ENCODE assay signal across 13 cellular contexts in the genomic region with DNA sequence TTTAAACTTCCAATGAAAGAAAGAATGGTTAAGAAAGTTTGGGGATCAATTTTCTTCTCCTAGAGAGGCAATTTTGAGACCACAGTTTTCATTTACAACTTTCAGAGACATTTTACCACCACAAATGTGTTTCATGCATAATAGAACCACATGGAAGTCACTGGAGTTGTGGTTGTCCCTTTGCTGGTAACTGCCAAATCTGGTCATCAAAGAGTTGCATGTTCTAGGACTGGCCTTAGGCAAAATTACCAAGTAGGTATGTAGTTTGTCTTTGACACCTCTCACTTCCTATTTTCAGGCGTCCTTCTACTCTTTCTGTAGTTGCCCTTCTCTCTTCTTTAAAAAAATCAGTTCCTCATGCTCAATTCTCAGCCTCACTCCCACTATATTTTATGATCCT. TPM values are rescaled to one million over a fixed set of nuclear protein-coding genes. Genes with fewer than 3 reads are reported as not detected.
DNase-seq lines count a peak whose midpoint lies in the region; ATAC-seq, FAIRE-seq and TF ChIP-seq lines count a peak whose summit lies in the region.
"Had no signal": no experiment of that assay in that cellular context is flagged by ENCODE, and none has a peak within 500 bp of the region (broad histone marks: within the 10 kb centered on the region; RNA-seq: fewer than 3 reads in every experiment).

No MANE protein-coding gene starts in this region.

- H3K4me3 ChIP-seq in H7 (ENCODE audit: insufficient read depth, low read depth, low read length), result no peak overlapping the region

- ATAC-seq in GM19455 (IDR thresholded peaks at IDR 0.05; ENCODE audit: unreplicated experiment) (peak; percentile 77), HG02763 (IDR thresholded peaks at IDR 0.05; ENCODE audit: unreplicated experiment) (peak; percentile 65), HG03432 (IDR thresholded peaks at IDR 0.05; ENCODE audit: unreplicated experiment) (peak; percentile 87)
- ATAC-seq in activated CD4-positive, CD25-positive, alpha-beta regulatory T cell treated with anti-CD3 and anti-CD28 coated beads, Interleukin-2, amount 50 U/mL, for 24 hours, result no peak
- ATAC-seq: activated naive CD8-positive, alpha-beta T cell treated with anti-CD3 and anti-CD28 coated beads, Interleukin-2, amount 50 U/mL, for 24 hours had no signal

- H3K36me3 ChIP-seq in H7 (replicated peaks; ENCODE audit: control insufficient read depth, insufficient read depth, low read length), result no peaks in the 10 kb centered on the region

- peak; percentile 82 for FAIRE-seq in GM12892 (lab: Jason Lieb, UNC)
- FAIRE-seq: RCC 7860, TTC549 had no signal

- no peaks in the 10 kb centered on the region for H3K27me3 ChIP-seq in H7 (ENCODE audit: control insufficient read depth, insufficient read depth, low read length)

- no peak for TF ChIP-seq POLR2A in GM12892 (IDR thresholded peaks at IDR 0.05; ENCODE audit: low read depth, low read length)

- DNase-seq in GM12892 (ENCODE audit: insufficient read length), result no peak
- DNase-seq in T1000 (lab: John Stamatoyannopoulos, UW), result no peak
- no peak for DNase-seq in DMS153 treated with DMSO at 0.1 percent for 48 hours (lab: John Stamatoyannopoulos, UW; ENCODE audit: unreplicated experiment)
- DNase-seq in H7, result no peak
- DNase-seq: DMS53, mammary epithelial cell had no signal

RNA-seq across cellular contexts. Expression of gene TMX1, which starts 54.3 kb away (rescaled TPM):
- polyA plus RNA-seq in GM12892 (2012; ENCODE audit: missing spikeins), result 41.8 TPM
- total RNA-seq in H7 (2014; rRNA removed; shearing (Covaris generic)), result 51.4 and 58.5 TPM in 2 replicates

Comparison
In these comparisons a context has a peak if more than half of its experiments do, and no peak if none do; other contexts are left out.
1. ATAC-seq: peak in GM19455 (single experiment), HG02763 (single experiment) and HG03432 (single experiment); none in activated CD4-positive, CD25-positive, alpha-beta regulatory T cell treated with anti-CD3 and anti-CD28 coated beads, Interleukin-2, amount 50 U/mL, for 24 hours (0 of 2).